ENCODE assay signal across 9 cellular contexts in genomic region chr2:121128741-121129659, GRCh38.
DNase-seq lines count a peak whose midpoint lies in the region; ATAC-seq and TF ChIP-seq lines count a peak whose summit lies in the region.
"Had no signal": no experiment of that assay in that cellular context is flagged by ENCODE, and none has a peak within 500 bp of the region (broad histone marks: within the 10 kb centered on the region; RNA-seq: fewer than 3 reads in every experiment).

No MANE protein-coding gene starts in this region.

- DNase-seq in GM10266 (ENCODE audit: extremely low spot score) (no peak), HPDE6-E6E7 (ENCODE audit: extremely low spot score) (peak; percentile 63), hepatic stellate cell (ENCODE audit: low spot score) (peak; percentile 33), superior temporal gyrus (ENCODE audit: extremely low spot score) (peak; percentile 48), OCI-M2 (lab: John Stamatoyannopoulos, UW; ENCODE audit: unreplicated experiment) (no peak), NCI-H2081 treated with DMSO at 0.1 percent for 48 hours (lab: John Stamatoyannopoulos, UW) (no peak)
- DNase-seq: activated B cell treated with CpG ODN at 0.5 μM for 24 hours had no signal

- no peak for ATAC-seq in GM21737 (IDR thresholded peaks at IDR 0.05; ENCODE audit: unreplicated experiment)

- TF ChIP-seq CTCF in GM10266 (IDR thresholded peaks at IDR 0.05; ENCODE audit: control insufficient read depth, insufficient read depth, low read depth, missing control alignments) (peak; percentile 9), WI38 (IDR thresholded peaks at IDR 0.05; ENCODE audit: low read depth, low read length) (peak; percentile 30)

- no peak overlapping the region for H3K4me3 ChIP-seq in WI38 (ENCODE audit: low read depth, low read length)

Comparison
In these comparisons a context has a peak if more than half of its experiments do, and no peak if none do; other contexts are left out.
1. DNase-seq: peak in HPDE6-E6E7 (single experiment), hepatic stellate cell (single experiment) and superior temporal gyrus (single experiment); none in GM10266 (single experiment), OCI-M2 (single experiment) and NCI-H2081 treated with DMSO at 0.1 percent for 48 hours (single experiment).